21 cellular contexts compared by ENCODE assay signal in the genomic region with DNA sequence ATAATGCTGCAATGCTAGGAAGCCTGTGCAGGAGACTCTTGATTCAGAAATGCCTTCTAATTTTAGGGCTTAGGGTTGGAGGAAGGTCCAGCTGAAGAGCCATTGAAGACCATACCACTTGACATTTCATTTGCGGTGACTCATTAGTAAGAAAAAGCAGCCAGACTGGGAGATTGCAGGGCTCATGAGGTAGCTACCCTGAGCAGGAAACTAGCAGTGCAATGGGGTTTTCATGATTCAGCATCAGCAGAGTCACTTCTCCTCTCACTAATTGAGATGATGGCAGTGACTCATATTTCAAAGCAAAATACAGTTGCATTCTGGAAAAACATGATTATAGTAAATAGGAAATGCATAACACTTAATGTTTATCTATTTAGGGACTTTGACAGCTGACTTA.
A peak's percentile ranks its signal among the peaks of the same experiment; 100 is the strongest.
DNase-seq lines count a peak whose midpoint lies in the region; ATAC-seq, FAIRE-seq and TF ChIP-seq lines count a peak whose summit lies in the region.
"Had no signal": no experiment of that assay in that cellular context is flagged by ENCODE, and none has a peak within 500 bp of the region (broad histone marks: within the 10 kb centered on the region; RNA-seq: fewer than 3 reads in every experiment).

No MANE protein-coding gene starts in this region.

- no peak overlapping the region for H2AFZ ChIP-seq in mesenchymal stem cell (ENCODE audit: low read depth, low read length)

- no peak overlapping the region for H3K27ac ChIP-seq in epithelial cell of prostate
- H3K27ac ChIP-seq in mesenchymal stem cell (ENCODE audit: low read length, poor library complexity, severe bottlenecking), result no peak overlapping the region
- no peak overlapping the region for H3K27ac ChIP-seq in aorta (ENCODE audit: low read depth in 1 of 2, low read length in 2 of 2)
- H3K27ac ChIP-seq: SJSA1 had no signal

- H4K91ac ChIP-seq in mesenchymal stem cell (ENCODE audit: low read length), result no peak overlapping the region

- no peak overlapping the region for H4K8ac ChIP-seq in mesenchymal stem cell (ENCODE audit: low read length)

- H3K14ac ChIP-seq in mesenchymal stem cell (ENCODE audit: low read length in 2 of 2), result no peak overlapping the region

- H3K4ac ChIP-seq in mesenchymal stem cell (ENCODE audit: low read depth in 1 of 2, low read length in 2 of 2), result no peak overlapping the region

- no peak overlapping the region for H3K4me3 Mint-ChIP-seq in natural killer cell treated with Interleukin-12 subunit alpha and Interleukin-12 subunit beta and Interleukin-15 and Interleukin-18, amount 100 ng/mL, for 72 hours
- H3K4me3 Mint-ChIP-seq: activated CD4-positive, alpha-beta memory T cell treated with anti-CD3 and anti-CD28 coated beads, Interleukin-2, amount 10 ng/mL, durations not matched to agents 7 days and 5 days; T-helper 2 cell treated with Interferon-gamma antibody and Interleukin-4, amounts not matched to agents 5 μg/mL and 100 μg/mL, for 36 hours had no signal

- H3K36me3 ChIP-seq in mesenchymal stem cell (ENCODE audit: control insufficient read depth in 1 of 2, insufficient read depth in 2 of 2, low read depth in 1 of 2, low read length in 2 of 2) (no peaks in the 10 kb centered on the region), aorta (ENCODE audit: control insufficient read depth in 1 of 2, insufficient read depth in 2 of 2, low read length in 1 of 2) (no peaks in the 10 kb centered on the region)
- H3K36me3 ChIP-seq: SJSA1 had no signal

- H3K4me1 Mint-ChIP-seq in natural killer cell treated with Interleukin-12 subunit alpha and Interleukin-12 subunit beta and Interleukin-15 and Interleukin-18, amount 100 ng/mL, for 72 hours (ENCODE audit: low read depth in 2 of 2), result no peaks in the 10 kb centered on the region
- H3K4me1 Mint-ChIP-seq: activated CD4-positive, alpha-beta memory T cell treated with anti-CD3 and anti-CD28 coated beads, Interleukin-2, amount 10 ng/mL, durations not matched to agents 7 days and 5 days; CD4-positive, alpha-beta memory T cell had no signal

- no peak overlapping the region for H2BK15ac ChIP-seq in mesenchymal stem cell (ENCODE audit: low read depth, poor library complexity, severe bottlenecking)

- no peak overlapping the region for H3K4me3 ChIP-seq in mesenchymal stem cell (ENCODE audit: insufficient read depth in 1 of 2, low read depth in 1 of 2, low read length in 2 of 2)
- no peak overlapping the region for H3K4me3 ChIP-seq in aorta (ENCODE audit: low read length in 2 of 2)
- H3K4me3 ChIP-seq: SJSA1 had no signal

- H2BK5ac ChIP-seq in mesenchymal stem cell (ENCODE audit: low read depth, low read length, poor library complexity, severe bottlenecking), result no peak overlapping the region

- H3K27me3 ChIP-seq in mesenchymal stem cell (ENCODE audit: control insufficient read depth in 1 of 2, insufficient read depth in 1 of 2, low read length in 2 of 2) (no peaks in the 10 kb centered on the region), aorta (ENCODE audit: control insufficient read depth in 1 of 2, insufficient read depth in 2 of 2, low read length in 1 of 2) (no peaks in the 10 kb centered on the region)
- H3K27me3 ChIP-seq: SJSA1 had no signal

- intact Hi-C loops in aorta (cut with DNase I), result no loop called here

- H2AK5ac ChIP-seq in mesenchymal stem cell (ENCODE audit: low read length, severe bottlenecking), result no peak overlapping the region

- 29% methylated on average over 1 of the region's 1 CpG for WGBS in mesenchymal stem cell
- WGBS in aorta, 2 donors, result 88 to 91% methylated on average over 1 of the region's 1 CpG

- H3K9me3 ChIP-seq in mesenchymal stem cell (ENCODE audit: control insufficient read depth, low read length) (no peaks in the 10 kb centered on the region), aorta (ENCODE audit: control insufficient read depth, low read length) (no peaks in the 10 kb centered on the region)
- H3K9me3 ChIP-seq: SJSA1 had no signal

- no peak for ATAC-seq in aorta (ENCODE audit: low FRiP score)
- ATAC-seq in natural killer cell treated with Interleukin-12 subunit alpha and Interleukin-12 subunit beta and Interleukin-15 and Interleukin-18, amount 100 ng/mL, for 72 hours, result no peak
- no peak for ATAC-seq in SK-N-SH treated with all-trans-retinoic acid at 6 μM for 48 hours
- ATAC-seq: HCT116 had no signal

- H3K9ac ChIP-seq in mesenchymal stem cell (ENCODE audit: low read length), result no peak overlapping the region

- H2BK120ac ChIP-seq in mesenchymal stem cell (ENCODE audit: low read depth, low read length), result no peak overlapping the region

- FAIRE-seq in RCC 7860 (lab: Jason Lieb, UNC), result no peak
- FAIRE-seq: keratinocyte had no signal

- no peak overlapping the region for H3K23ac ChIP-seq in mesenchymal stem cell (ENCODE audit: low read length in 2 of 2)

- H2BK12ac ChIP-seq in mesenchymal stem cell (ENCODE audit: low read length in 2 of 2), result no peak overlapping the region

- peaks cover 22% of the 10 kb centered on the region for H3K9me3 Mint-ChIP-seq in natural killer cell treated with Interleukin-12 subunit alpha and Interleukin-12 subunit beta and Interleukin-15 and Interleukin-18, amount 100 ng/mL, for 72 hours
- H3K9me3 Mint-ChIP-seq: T-helper 2 cell treated with Interferon-gamma antibody and Interleukin-4, amounts not matched to agents 5 μg/mL and 100 μg/mL, for 36 hours had no signal

- DNase-seq in COLO829 (ENCODE audit: low spot score), result peak; percentile 6
- peak; percentile 17 for DNase-seq in RCC 7860 (ENCODE audit: low spot score)
- DNase-seq in epithelial cell of prostate (ENCODE audit: low read depth, low spot score), result peak; percentile 6
- peak; percentile 54 for DNase-seq in mesenchymal stem cell
- no peak for DNase-seq in RPMI8226
- no peak for DNase-seq in aorta
- DNase-seq in natural killer cell treated with Interleukin-12 subunit alpha and Interleukin-12 subunit beta and Interleukin-15 and Interleukin-18, amount 100 ng/mL, for 72 hours (ENCODE audit: low spot score), result no peak
- DNase-seq: activated CD4-positive, alpha-beta memory T cell treated with anti-CD3 and anti-CD28 coated beads, Interleukin-2, amount 10 ng/mL, durations not matched to agents 7 days and 5 days; activated CD4-positive, CD25-positive, alpha-beta regulatory T cell; CD4-positive, alpha-beta memory T cell; DND-41; hippocampal formation; NCI-H1105; NCI-H69; stimulated activated CD4-positive, alpha-beta T cell treated with anti-CD3 and anti-CD28 coated beads, Interleukin-12 subunit alpha, Interleukin-12 subunit beta, amount 100 ng/mL, for 4 hours; substantia nigra had no signal

- H3K27me3 Mint-ChIP-seq in natural killer cell treated with Interleukin-12 subunit alpha and Interleukin-12 subunit beta and Interleukin-15 and Interleukin-18, amount 100 ng/mL, for 72 hours, result no peaks in the 10 kb centered on the region
- H3K27me3 Mint-ChIP-seq: activated CD4-positive, alpha-beta memory T cell treated with anti-CD3 and anti-CD28 coated beads, Interleukin-2, amount 10 ng/mL, durations not matched to agents 7 days and 5 days; CD4-positive, alpha-beta memory T cell had no signal

- H3K4me1 ChIP-seq in mesenchymal stem cell (ENCODE audit: control insufficient read depth, insufficient read depth, low read depth, low read length) (no peaks in the 10 kb centered on the region), aorta (ENCODE audit: control insufficient read depth in 1 of 2, insufficient read depth in 2 of 2, low read length in 2 of 2) (no peaks in the 10 kb centered on the region)
- H3K4me1 ChIP-seq: SJSA1 had no signal

- no peak overlapping the region for H3K27ac Mint-ChIP-seq in natural killer cell treated with Interleukin-12 subunit alpha and Interleukin-12 subunit beta and Interleukin-15 and Interleukin-18, amount 100 ng/mL, for 72 hours
- H3K27ac Mint-ChIP-seq: activated CD4-positive, alpha-beta memory T cell treated with anti-CD3 and anti-CD28 coated beads, Interleukin-2, amount 10 ng/mL, durations not matched to agents 7 days and 5 days; CD4-positive, alpha-beta memory T cell; T-helper 2 cell treated with Interferon-gamma antibody and Interleukin-4, amounts not matched to agents 5 μg/mL and 100 μg/mL, for 36 hours had no signal

- H3K79me1 ChIP-seq in mesenchymal stem cell (replicated peaks; ENCODE audit: low read length, poor library complexity, severe bottlenecking), result no peaks in the 10 kb centered on the region

- H3K36me3 Mint-ChIP-seq in natural killer cell treated with Interleukin-12 subunit alpha and Interleukin-12 subunit beta and Interleukin-15 and Interleukin-18, amount 100 ng/mL, for 72 hours, result peaks cover 10% of the 10 kb centered on the region
- H3K36me3 Mint-ChIP-seq: CD4-positive, alpha-beta memory T cell had no signal

- no peak overlapping the region for H3K4me2 ChIP-seq in mesenchymal stem cell (ENCODE audit: low read length, poor library complexity, severe bottlenecking)

- H3K18ac ChIP-seq in mesenchymal stem cell (ENCODE audit: low read depth in 1 of 2, low read length in 2 of 2), result no peak overlapping the region

TF ChIP-seq in SK-N-SH treated with all-trans-retinoic acid at 6 μM for 48 hours, 23 proteins besides CTCF, POLR2A, EP300 and RAD21:
- no peak for TF ChIP-seq GLIS3 (CRISPR knock-in tag; IDR thresholded peaks at IDR 0.05)
- no peak for TF ChIP-seq ZC3H10 (CRISPR knock-in tag; IDR thresholded peaks at IDR 0.05)

Comparison
In these comparisons a context has a peak if more than half of its experiments do, and no peak if none do; other contexts are left out.
1. DNase-seq: peak in COLO829 (single experiment), RCC 7860 (single experiment), epithelial cell of prostate (single experiment) and mesenchymal stem cell (single experiment); none in RPMI8226 (single experiment), aorta (0 of 2) and natural killer cell treated with Interleukin-12 subunit alpha and Interleukin-12 subunit beta and Interleukin-15 and Interleukin-18, amount 100 ng/mL, for 72 hours (single experiment).